Comparison of ENCODE assay signal across 27 cellular contexts in genomic region chr6:2197984-2198383, GRCh38.
"Had no signal": no experiment of that assay in that cellular context is flagged by ENCODE, and none has a peak within 500 bp of the region (broad histone marks: within the 10 kb centered on the region; RNA-seq: fewer than 3 reads in every experiment).

No MANE protein-coding gene starts in this region.

- H3K27me3 ChIP-seq: brain microvascular endothelial cell, foreskin keratinocyte, gastrocnemius medialis, heart left ventricle had no signal

- H3K27ac ChIP-seq: brain microvascular endothelial cell, foreskin keratinocyte, gastrocnemius medialis, heart left ventricle had no signal

- FAIRE-seq: astrocyte, bronchial epithelial cell, colon, endometrium had no signal

- ATAC-seq: activated CD4-positive, alpha-beta T cell treated with anti-CD3 and anti-CD28 coated beads for 36 hours; activated naive CD4-positive, alpha-beta T cell treated with anti-CD3 and anti-CD28 coated beads, Interleukin-2, amount 50 U/mL, for 72 hours; activated T-cell treated with anti-CD3 and anti-CD28 coated beads, Interleukin-2, amount 50 U/mL, for 72 hours; esophagus mucosa; foreskin keratinocyte; gastrocnemius medialis had no signal

- DNase-seq: activated CD4-positive, alpha-beta memory T cell treated with anti-CD3 and anti-CD28 coated beads, Interleukin-2, amount 10 ng/mL, durations not matched to agents 7 days and 5 days; activated CD4-positive, alpha-beta T cell treated with anti-CD3 and anti-CD28 coated beads for 36 hours; activated CD4-positive, alpha-beta T cell treated with anti-CD3 and anti-CD28 coated beads, Interleukin-2, amount 10 ng/mL, durations not matched to agents 24 days and 14 days; activated CD4-positive, CD25-positive, alpha-beta regulatory T cell; activated CD4-positive, CD25-positive, alpha-beta regulatory T cell treated with anti-CD3 and anti-CD28 coated beads, Interleukin-2, amount 50 U/mL, for 72 hours; activated CD8-positive, alpha-beta memory T cell treated with anti-CD3 and anti-CD28 coated beads, Interleukin-2, amount 50 U/mL, for 48 hours; activated gamma-delta T cell; activated naive CD4-positive, alpha-beta T cell; activated naive CD4-positive, alpha-beta T cell treated with anti-CD3 and anti-CD28 coated beads, Interleukin-2, amount 10 ng/mL, durations not matched to agents 7 days and 5 days; activated naive CD8-positive, alpha-beta T cell treated with anti-CD3 and anti-CD28 coated beads, Interleukin-2, amount 10 ng/mL, durations not matched to agents 7 days and 5 days; activated T-cell treated with anti-CD3 and anti-CD28 coated beads for 4 hours; activated T-cell treated with anti-CD3 and anti-CD28 coated beads, Interleukin-2, amount 50 U/mL, for 24 hours; activated T-cell treated with anti-CD3 and anti-CD28 coated beads, Interleukin-2, amount 50 U/mL, for 72 hours; cortex of kidney; effector CD8-positive, alpha-beta T cell; gastrocnemius medialis; glutamatergic neuron; heart left ventricle; T-helper 2 cell had no signal

- H3K9me3 ChIP-seq: gastrocnemius medialis, heart left ventricle had no signal

- H3K4me3 ChIP-seq: gastrocnemius medialis, heart left ventricle had no signal

- H3K36me3 ChIP-seq: brain microvascular endothelial cell, gastrocnemius medialis, heart left ventricle had no signal
